In genomic region chr11:19087658-19088057, GRCh38 we compare ENCODE assay signal across 19 cellular contexts. TPM values are rescaled to one million over a fixed set of nuclear protein-coding genes. Genes with fewer than 3 reads are reported as not detected.
DNase-seq lines count a peak whose midpoint lies in the region; ATAC-seq and TF ChIP-seq lines count a peak whose summit lies in the region.
"Had no signal": no experiment of that assay in that cellular context is flagged by ENCODE, and none has a peak within 500 bp of the region (broad histone marks: within the 10 kb centered on the region; RNA-seq: fewer than 3 reads in every experiment).

No MANE protein-coding gene starts in this region.

- no peaks in the 10 kb centered on the region for H3K9me3 Mint-ChIP-seq in CD8-positive, alpha-beta T cell
- H3K9me3 Mint-ChIP-seq: activated T-cell treated with anti-CD3 and anti-CD28 coated beads, Interleukin-2, amount 50 U/mL, for 4 hours had no signal

- peak overlapping the region; percentile 44 for H3K4me2 ChIP-seq in PC-9

- in situ Hi-C loops in transverse colon (cut with MboI; ENCODE audit: low pct_ligation_motif_present in 1 of 4, low pct_unique_long_range_greater_than_20kb in 1 of 4, low sequenced_read_pairs in 3 of 4), result loop anchor here in 1 of 4 donors (25.0 kb wide), 1 partner anchor 100 kb away; no protein-coding TSS in a partner anchor

- H3K36me3 Mint-ChIP-seq in CD8-positive, alpha-beta T cell, result no peaks in the 10 kb centered on the region

- peaks cover 26% of the 10 kb centered on the region for H3K27me3 Mint-ChIP-seq in CD8-positive, alpha-beta T cell (ENCODE audit: low read depth)

- H2AFZ ChIP-seq in PC-9, result no peak overlapping the region

- DNase-seq in GM04503 (ENCODE audit: low read depth) (peak; percentile 70), PC-9 (peak; percentile 52 to 98), epithelial cell of prostate (ENCODE audit: low read depth, low spot score) (peak; percentile 44), renal cortical epithelial cell (ENCODE audit: low read depth) (peak; percentile 61), NCI-H526 treated with DMSO at 0.1 percent for 48 hours (lab: John Stamatoyannopoulos, UW) (no peak), transverse colon (no peak), coronary artery (ENCODE audit: low spot score) (no peak)
- DNase-seq in CD8-positive, alpha-beta T cell, result no peak
- DNase-seq: activated CD4-positive, alpha-beta T cell treated with anti-CD3 and anti-CD28 coated beads for 36 hours; activated T-cell treated with anti-CD3 and anti-CD28 coated beads, Interleukin-2, amount 50 U/mL, for 4 hours; CD4-positive, alpha-beta T cell; heart right ventricle; Karpas-422; left cardiac atrium; NCI-H1694 treated with DMSO at 0.1 percent for 48 hours; NCI-H526; stimulated activated CD4-positive, alpha-beta T cell treated with anti-CD3 and anti-CD28 coated beads, Interleukin-2, amount 100 ng/mL, for 48 hours had no signal

- TF ChIP-seq POLR2A in transverse colon (IDR thresholded peaks at IDR 0.05), result no peak

- TF ChIP-seq CTCF in PC-9 (conservative IDR thresholded peaks at IDR 0.05), result no peak
- no peak for TF ChIP-seq CTCF in transverse colon (IDR thresholded peaks at IDR 0.05)
- no peak for TF ChIP-seq CTCF in CD8-positive, alpha-beta T cell (IDR thresholded peaks at IDR 0.05)
- no peak for TF ChIP-seq CTCF in coronary artery (IDR thresholded peaks at IDR 0.05)

- H3K27me3 ChIP-seq in PC-9 (ENCODE audit: insufficient read depth, low read depth), result no peaks in the 10 kb centered on the region
- no peaks in the 10 kb centered on the region for H3K27me3 ChIP-seq in transverse colon
- no peaks in the 10 kb centered on the region for H3K27me3 ChIP-seq in CD8-positive, alpha-beta T cell (ENCODE audit: insufficient read depth, low read length)

- H3K27ac ChIP-seq in PC-9 (peak overlapping the region; percentile 95), epithelial cell of prostate (peak overlapping the region; percentile 81), transverse colon (no peak overlapping the region), coronary artery (peak overlapping the region in 1 of 2 donors; percentile 32)
- no peak overlapping the region for H3K27ac ChIP-seq in CD8-positive, alpha-beta T cell (ENCODE audit: low read depth, low read length)

- H3K4me1 Mint-ChIP-seq in CD8-positive, alpha-beta T cell (ENCODE audit: low read depth), result no peaks in the 10 kb centered on the region
- H3K4me1 Mint-ChIP-seq: activated CD4-positive, alpha-beta T cell treated with anti-CD3 and anti-CD28 coated beads for 36 hours had no signal

- H3K27ac Mint-ChIP-seq in CD8-positive, alpha-beta T cell, result no peak overlapping the region
- H3K27ac Mint-ChIP-seq: activated CD4-positive, alpha-beta T cell treated with anti-CD3 and anti-CD28 coated beads for 36 hours; CD4-positive, alpha-beta T cell had no signal

- H3K4me3 ChIP-seq in PC-9 (no peak overlapping the region), transverse colon (no peak overlapping the region), coronary artery (no peak overlapping the region)
- no peak overlapping the region for H3K4me3 ChIP-seq in CD8-positive, alpha-beta T cell (ENCODE audit: low read depth, low read length)
- H3K4me3 ChIP-seq: heart right ventricle had no signal

- H4K20me1 ChIP-seq in PC-9 (ENCODE audit: insufficient read depth), result no peaks in the 10 kb centered on the region

- no peaks in the 10 kb centered on the region for H3K36me3 ChIP-seq in PC-9 (ENCODE audit: low read depth)
- no peaks in the 10 kb centered on the region for H3K36me3 ChIP-seq in transverse colon
- H3K36me3 ChIP-seq in CD8-positive, alpha-beta T cell (ENCODE audit: insufficient read depth, low read length), result no peaks in the 10 kb centered on the region
- H3K36me3 ChIP-seq: heart right ventricle had no signal

- H3K79me2 ChIP-seq in PC-9 (ENCODE audit: low read depth), result no peaks in the 10 kb centered on the region

- intact Hi-C loops in PC-9 (cut with micrococcal nuclease; ENCODE audit: unreplicated experiment) (loop anchor here (2.0 kb wide), 1 partner anchor 15 kb away; no protein-coding TSS in a partner anchor), transverse colon (cut with DNase I; ENCODE audit: low total_unique reads) (no loop called here)
- intact Hi-C loops in CD8-positive, alpha-beta T cell (cut with DNase I, micrococcal nuclease), result no loop called here

- POLR2A ChIA-PET in PC-9 (lab: Charles Lee; ENCODE audit: unreplicated experiment), result interaction anchor here (0.6 kb wide), 1 partner anchor 562 kb away, joined by 7 read pairs; no protein-coding TSS in a partner anchor
- POLR2A ChIA-PET in CD8-positive, alpha-beta T cell (lab: Charles Lee), result no interaction called here

- CTCF ChIA-PET in PC-9 (lab: Charles Lee), result interaction anchor here (1.0 to 1.4 kb wide), 2 partner anchors 17 to 33 kb away, joined by 3 to 5 read pairs; no protein-coding TSS in a partner anchor
- CTCF ChIA-PET in CD8-positive, alpha-beta T cell (lab: Charles Lee), result interaction anchor here (4.5 kb wide), 1 partner anchor 11 kb away, joined by 28 read pairs; no protein-coding TSS in a partner anchor

- H3F3A ChIP-seq in PC-9 (ENCODE audit: insufficient read depth, low read depth), result peaks cover 26% of the 10 kb centered on the region

- no peaks in the 10 kb centered on the region for H3K9me2 ChIP-seq in PC-9 (ENCODE audit: insufficient read depth)

- TF ChIP-seq EP300 in transverse colon (IDR thresholded peaks at IDR 0.05; ENCODE audit: low read depth), result no peak

- H3K9me3 ChIP-seq in PC-9 (ENCODE audit: insufficient read depth, low read depth) (0 out of 2 replicates have a peak, but pooled peaks cover 7% of the 10 kb centered on the region), transverse colon (no peaks in the 10 kb centered on the region)
- no peaks in the 10 kb centered on the region for H3K9me3 ChIP-seq in CD8-positive, alpha-beta T cell (ENCODE audit: low read length)
- H3K9me3 ChIP-seq: heart right ventricle had no signal

- H3K4me3 Mint-ChIP-seq in CD8-positive, alpha-beta T cell, result no peak overlapping the region
- H3K4me3 Mint-ChIP-seq: activated CD4-positive, alpha-beta T cell treated with anti-CD3 and anti-CD28 coated beads for 36 hours; activated T-cell treated with anti-CD3 and anti-CD28 coated beads, Interleukin-2, amount 50 U/mL, for 4 hours; CD4-positive, alpha-beta T cell had no signal

- H3K4me1 ChIP-seq in PC-9 (replicated peaks; ENCODE audit: insufficient read depth), result peaks cover 58% of the 10 kb centered on the region
- no peaks in the 10 kb centered on the region for H3K4me1 ChIP-seq in transverse colon
- no peaks in the 10 kb centered on the region for H3K4me1 ChIP-seq in CD8-positive, alpha-beta T cell (ENCODE audit: insufficient read depth, low read length)

- no peak for ATAC-seq in CD8-positive, alpha-beta T cell
- ATAC-seq: activated CD4-positive, alpha-beta T cell treated with anti-CD3 and anti-CD28 coated beads for 36 hours; activated T-cell treated with anti-CD3 and anti-CD28 coated beads, Interleukin-2, amount 50 U/mL, for 4 hours; left cardiac atrium; Panc1 had no signal

- no TSS peak for BruUV-seq in PC-9 (replicated peaks; lab: Mats Ljungman, UMichigan)

- WGBS in transverse colon (ENCODE audit: low coverage in 1 of 2), 2 donors, result 74 to 89% methylated on average over 5 to 8 of the region's 8 CpGs

RNA-seq across cellular contexts. Expression of gene MRGPRX2, which starts 27.1 kb away (rescaled TPM):
- total RNA-seq in PC-9 (2021) (not detected in 2 replicates), renal cortical epithelial cell (not detected in 2 replicates), transverse colon (not detected)
- not detected for total RNA-seq in CD8-positive, alpha-beta T cell
- total RNA-seq: activated CD4-positive, alpha-beta T cell treated with anti-CD3 and anti-CD28 coated beads for 36 hours; activated T-cell treated with anti-CD3 and anti-CD28 coated beads, Interleukin-2, amount 50 U/mL, for 4 hours; CD4-positive, alpha-beta T cell; left cardiac atrium; urinary bladder had no signal

RNA-seq across cellular contexts. Expression of gene ZDHHC13, which starts 29.3 kb away (rescaled TPM):
- total RNA-seq in PC-9 (2021) (31.5 and 35.5 TPM in 2 replicates), renal cortical epithelial cell (28.5 and 63.6 TPM in 2 replicates), transverse colon (10 to 100 TPM; 16.1 to 33.3 (median 28.3) TPM)
- total RNA-seq in CD8-positive, alpha-beta T cell, result 1 to 10 TPM; 3.1 to 3.5 TPM

Comparison
In these comparisons a context has a peak if more than half of its experiments do, and no peak if none do; other contexts are left out.
1. DNase-seq: peak in GM04503 (single experiment), PC-9 (2 of 2), epithelial cell of prostate (single experiment) and renal cortical epithelial cell (single experiment); none in NCI-H526 treated with DMSO at 0.1 percent for 48 hours (single experiment), transverse colon (single experiment), CD8-positive, alpha-beta T cell (0 of 7) and coronary artery (single experiment).
2. H3K27ac ChIP-seq: peak in PC-9 (single experiment) and epithelial cell of prostate (single experiment); none in transverse colon (0 of 4) and CD8-positive, alpha-beta T cell (single experiment).